In the genomic region with DNA sequence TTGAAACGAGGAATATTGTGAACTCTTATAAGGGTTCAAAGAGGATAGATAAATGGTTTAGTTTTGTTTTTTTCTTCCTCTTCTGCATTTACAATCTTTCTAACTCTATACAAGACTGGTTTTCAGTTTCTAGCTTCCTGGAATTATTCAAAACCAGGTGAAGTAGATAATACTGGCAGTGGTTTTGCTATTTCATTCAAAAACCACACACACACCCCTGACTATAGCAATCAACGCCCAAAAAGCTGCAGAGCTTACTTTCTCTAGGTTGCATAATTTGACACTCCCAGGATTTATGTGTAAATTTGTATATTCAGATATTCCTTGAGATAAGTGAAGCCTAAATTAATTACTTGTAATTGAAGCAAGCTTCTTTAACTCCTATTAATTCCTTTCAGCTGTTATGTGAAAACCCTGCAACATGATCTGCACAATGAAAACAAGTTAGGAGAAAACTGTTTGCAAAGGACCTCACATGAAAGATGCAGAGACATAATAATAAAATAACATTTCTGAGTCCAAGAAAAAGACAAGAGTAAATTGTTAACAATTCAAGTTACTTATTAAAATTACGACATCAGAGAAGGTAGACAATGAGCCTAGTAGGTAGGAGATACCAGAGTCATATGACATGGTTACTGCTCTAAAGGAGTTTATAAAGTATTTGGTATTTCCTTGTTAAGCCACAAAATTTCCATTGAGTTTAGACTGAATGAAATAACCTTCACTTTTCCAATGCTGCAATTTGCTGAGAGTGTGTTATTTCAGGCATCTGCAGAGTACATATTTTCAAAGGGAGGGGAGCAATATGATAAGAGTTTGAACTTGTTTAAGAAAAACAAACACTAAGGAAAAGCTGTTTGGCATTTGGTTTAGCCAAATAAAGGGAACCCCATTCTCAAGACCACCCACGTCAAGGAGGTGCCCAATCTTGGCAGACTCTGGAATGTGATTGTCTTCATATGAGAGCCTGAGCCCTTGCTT, we compare ENCODE assay signal across 8 cellular contexts. TPM values are rescaled to one million over a fixed set of nuclear protein-coding genes. Genes with fewer than 3 reads are reported as not detected.
DNase-seq lines count a peak whose midpoint lies in the region; ATAC-seq and TF ChIP-seq lines count a peak whose summit lies in the region.

No MANE protein-coding gene starts in this region.

- no peak for ATAC-seq in GM19397 (IDR thresholded peaks at IDR 0.05; ENCODE audit: unreplicated experiment)

- no peaks in the 10 kb centered on the region for H3K27me3 ChIP-seq in breast epithelium

- H3K4me3 ChIP-seq in breast epithelium = peak overlapping the region; percentile 75 to 99 (median 98)

- H3K36me3 ChIP-seq in breast epithelium = no peaks in the 10 kb centered on the region

- intact Hi-C loops in breast epithelium (cut with DNase I; ENCODE audit: low total_unique reads) = loop anchor here (2.0 kb wide), 1 partner anchor 53 kb away; a partner anchor contains a TSS

- no peaks in the 10 kb centered on the region for H3K9me3 ChIP-seq in breast epithelium

- peak; percentile 48 for DNase-seq in DMS53 (lab: John Stamatoyannopoulos, UW)
- DNase-seq in DMS53 treated with DMSO at 0.1 percent for 48 hours (lab: John Stamatoyannopoulos, UW; ENCODE audit: unreplicated experiment) = no peak
- DNase-seq in NCI-H526 (lab: John Stamatoyannopoulos, UW) = peak; percentile 37 to 50
- DNase-seq in breast epithelium (ENCODE audit: low spot score in 2 of 2) = no peak
- peak; percentile 21 for DNase-seq in medulla oblongata (ENCODE audit: extremely low spot score)
- no peak for DNase-seq in NCI-H446 (lab: John Stamatoyannopoulos, UW)
- no peak for DNase-seq in activated effector memory CD4-positive, alpha-beta T cell treated with anti-CD3 and anti-CD28 coated beads, Interleukin-2, amount 50 U/mL, for 16 hours

- no peak for TF ChIP-seq POLR2A in breast epithelium (IDR thresholded peaks at IDR 0.05)

- peaks cover 0 to 6% of the 10 kb centered on the region in 2 donors for H3K4me1 ChIP-seq in breast epithelium

- no peak for TF ChIP-seq CTCF in breast epithelium (IDR thresholded peaks at IDR 0.05)

- H3K27ac ChIP-seq in breast epithelium = peak overlapping the region; percentile 100

RNA-seq across cellular contexts. Expression of a gene that starts 1.6 kb away (rescaled TPM):
- total RNA-seq in breast epithelium = 100 to 1,000 TPM in 2 of 3 donors, 10 to 100 TPM in 1; 63.8 to 133 (median 124) TPM

RNA-seq across cellular contexts. Expression of a gene that starts 53.5 kb away (rescaled TPM):
- total RNA-seq in breast epithelium = 10 to 100 TPM; 60.6 to 100.0 (median 95.9) TPM

Comparison
In these comparisons a context has a peak if more than half of its experiments do, and no peak if none do; other contexts are left out.
1. DNase-seq: peak in DMS53 (single experiment), NCI-H526 (2 of 2) and medulla oblongata (single experiment); none in DMS53 treated with DMSO at 0.1 percent for 48 hours (single experiment), breast epithelium (0 of 2), NCI-H446 (0 of 2) and activated effector memory CD4-positive, alpha-beta T cell treated with anti-CD3 and anti-CD28 coated beads, Interleukin-2, amount 50 U/mL, for 16 hours (single experiment).